31 cellular contexts compared by ENCODE assay signal in the genomic region with DNA sequence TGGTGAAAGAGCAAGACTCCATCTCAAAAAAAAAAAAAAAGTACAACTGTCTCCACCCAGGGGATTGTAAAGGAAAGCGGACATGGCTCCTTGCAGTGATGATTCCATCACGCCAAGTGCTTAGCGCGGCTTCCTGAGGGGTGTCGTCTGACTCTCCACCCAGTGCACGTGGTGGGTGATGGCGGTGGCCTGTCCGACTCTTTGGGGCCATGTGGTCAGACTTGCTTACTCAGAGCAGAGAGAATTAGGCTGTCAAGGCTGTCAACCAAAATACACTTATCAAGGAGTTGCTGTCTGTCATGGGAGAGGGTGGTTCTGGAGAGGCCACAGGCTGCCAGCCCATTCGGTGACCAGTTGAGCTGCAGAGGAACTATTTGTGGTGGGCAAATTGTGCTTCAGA.
"Had no signal": no experiment of that assay in that cellular context is flagged by ENCODE, and none has a peak within 500 bp of the region (broad histone marks: within the 10 kb centered on the region; RNA-seq: fewer than 3 reads in every experiment).

No MANE protein-coding gene starts in this region.

- H3K4me3 ChIP-seq: adrenal gland, MG63, PC-9, SJSA1 had no signal

- H3K36me3 Mint-ChIP-seq: activated naive CD4-positive, alpha-beta T cell treated with anti-CD3 and anti-CD28 coated beads, Interleukin-2, amount 50 U/mL, for 72 hours had no signal

- H3K27me3 ChIP-seq: adrenal gland, MG63, SJSA1 had no signal

- H3K36me3 ChIP-seq: adrenal gland, MG63, SJSA1 had no signal

- H3K4me3 Mint-ChIP-seq: activated CD4-positive, alpha-beta T cell treated with anti-CD3 and anti-CD28 coated beads for 36 hours; activated CD4-positive, alpha-beta T cell treated with anti-CD3 and anti-CD28 coated beads, Interleukin-2, amount 10 ng/mL, durations not matched to agents 7 days and 5 days; activated CD8-positive, alpha-beta T cell treated with anti-CD3 and anti-CD28 coated beads, Interleukin-2, amount 10 ng/mL, durations not matched to agents 7 days and 5 days; activated naive CD4-positive, alpha-beta T cell treated with anti-CD3 and anti-CD28 coated beads for 36 hours; activated T-cell treated with anti-CD3 and anti-CD28 coated beads, Interleukin-2, amount 50 U/mL, for 24 hours; brain; T-helper 1 cell treated with Interleukin-12 subunit alpha and Interleukin-12 subunit beta and Interleukin-4 antibody, amounts not matched to agents 30 μg/mL and 1 μg/mL, for 36 hours; T-helper 2 cell treated with Interferon-gamma antibody and Interleukin-4, amounts not matched to agents 5 μg/mL and 100 μg/mL, for 36 hours; WTC11 had no signal

- H3K27me3 Mint-ChIP-seq: activated CD4-positive, alpha-beta T cell treated with anti-CD3 and anti-CD28 coated beads for 36 hours; activated CD4-positive, alpha-beta T cell treated with anti-CD3 and anti-CD28 coated beads, Interleukin-2, amount 10 ng/mL, durations not matched to agents 7 days and 5 days; activated T-cell treated with anti-CD3 and anti-CD28 coated beads, Interleukin-2, amount 50 U/mL, for 24 hours; brain had no signal

- H3K27ac ChIP-seq: adrenal gland, PC-9, SJSA1 had no signal

- H3K27ac Mint-ChIP-seq: activated CD4-positive, alpha-beta T cell treated with anti-CD3 and anti-CD28 coated beads for 36 hours; activated CD4-positive, alpha-beta T cell treated with anti-CD3 and anti-CD28 coated beads, Interleukin-2, amount 10 ng/mL, durations not matched to agents 7 days and 5 days; activated CD8-positive, alpha-beta T cell treated with anti-CD3 and anti-CD28 coated beads, Interleukin-2, amount 10 ng/mL, durations not matched to agents 7 days and 5 days; activated naive CD4-positive, alpha-beta T cell treated with anti-CD3 and anti-CD28 coated beads for 36 hours; activated T-cell treated with anti-CD3 and anti-CD28 coated beads, Interleukin-2, amount 50 U/mL, for 24 hours; activated T-helper 2 cell treated with anti-CD3 and anti-CD28 coated beads, Interferon-gamma antibody, Interleukin-2, Interleukin-4, amounts not matched to agents 10 μg/mL and 5 μg/mL and 100 μg/mL, durations not matched to agents 14 hours and 24 hours and 36 hours; T-helper 1 cell treated with Interleukin-12 subunit alpha and Interleukin-12 subunit beta and Interleukin-4 antibody, amounts not matched to agents 30 μg/mL and 1 μg/mL, for 36 hours; T-helper 2 cell treated with Interferon-gamma antibody and Interleukin-4, amounts not matched to agents 5 μg/mL and 100 μg/mL, for 36 hours; WTC11 had no signal

- H3K9me3 ChIP-seq: adrenal gland, MG63, SJSA1, SK-N-SH had no signal

- DNase-seq: activated CD4-positive, alpha-beta T cell treated with anti-CD3 and anti-CD28 coated beads for 36 hours; activated CD4-positive, alpha-beta T cell treated with anti-CD3 and anti-CD28 coated beads, Interleukin-2, amount 10 ng/mL, durations not matched to agents 7 days and 5 days; activated CD4-positive, alpha-beta T cell treated with anti-CD3 and anti-CD28 coated beads, Interleukin-2, amount 50 U/mL, for 48 hours; activated CD8-positive, alpha-beta T cell treated with anti-CD3 and anti-CD28 coated beads, Interleukin-2, amount 10 ng/mL, durations not matched to agents 7 days and 5 days; activated gamma-delta T cell; activated naive CD4-positive, alpha-beta T cell treated with anti-CD3 and anti-CD28 coated beads for 36 hours; activated T-cell treated with anti-CD3 and anti-CD28 coated beads, Interleukin-2, amount 50 U/mL, for 24 hours; adrenal gland; caudate nucleus; cerebellar nuclear complex; Kasumi-1; KG1; NCI-H1048; NCI-H1105 treated with DMSO at 0.1 percent for 48 hours; NCI-H1436; NCI-H1694 treated with DMSO at 0.1 percent for 48 hours; NCI-H2029; NCI-H345; NCI-H524 treated with DMSO at 0.1 percent for 48 hours; SHP77 treated with DMSO at 0.1 percent for 48 hours; SK-N-SH had no signal

- H3K4me1 ChIP-seq: adrenal gland had no signal

- H3K9me3 Mint-ChIP-seq: activated CD4-positive, alpha-beta T cell treated with anti-CD3 and anti-CD28 coated beads, Interleukin-2, amount 10 ng/mL, durations not matched to agents 7 days and 5 days; activated naive CD4-positive, alpha-beta T cell treated with anti-CD3 and anti-CD28 coated beads for 36 hours; activated naive CD4-positive, alpha-beta T cell treated with anti-CD3 and anti-CD28 coated beads, Interleukin-2, amount 50 U/mL, for 72 hours; activated T-cell treated with anti-CD3 and anti-CD28 coated beads, Interleukin-2, amount 50 U/mL, for 24 hours; activated T-helper 2 cell treated with anti-CD3 and anti-CD28 coated beads, Interferon-gamma antibody, Interleukin-2, Interleukin-4, amounts not matched to agents 10 μg/mL and 5 μg/mL and 100 μg/mL, durations not matched to agents 14 hours and 24 hours and 36 hours; brain; T-helper 1 cell treated with Interleukin-12 subunit alpha and Interleukin-12 subunit beta and Interleukin-4 antibody, amounts not matched to agents 30 μg/mL and 1 μg/mL, for 36 hours; T-helper 2 cell treated with Interferon-gamma antibody and Interleukin-4, amounts not matched to agents 5 μg/mL and 100 μg/mL, for 36 hours; WTC11 had no signal

- ATAC-seq: activated CD4-positive, alpha-beta T cell treated with anti-CD3 and anti-CD28 coated beads for 36 hours; activated CD4-positive, CD25-positive, alpha-beta regulatory T cell treated with anti-CD3 and anti-CD28 coated beads, Interleukin-2, amount 50 U/mL, for 24 hours; activated CD8-positive, alpha-beta T cell treated with anti-CD3 and anti-CD28 coated beads, Interleukin-2, amount 10 ng/mL, durations not matched to agents 7 days and 5 days; activated naive CD4-positive, alpha-beta T cell treated with anti-CD3 and anti-CD28 coated beads, Interleukin-2, amount 50 U/mL, for 72 hours had no signal
